In the genomic region with DNA sequence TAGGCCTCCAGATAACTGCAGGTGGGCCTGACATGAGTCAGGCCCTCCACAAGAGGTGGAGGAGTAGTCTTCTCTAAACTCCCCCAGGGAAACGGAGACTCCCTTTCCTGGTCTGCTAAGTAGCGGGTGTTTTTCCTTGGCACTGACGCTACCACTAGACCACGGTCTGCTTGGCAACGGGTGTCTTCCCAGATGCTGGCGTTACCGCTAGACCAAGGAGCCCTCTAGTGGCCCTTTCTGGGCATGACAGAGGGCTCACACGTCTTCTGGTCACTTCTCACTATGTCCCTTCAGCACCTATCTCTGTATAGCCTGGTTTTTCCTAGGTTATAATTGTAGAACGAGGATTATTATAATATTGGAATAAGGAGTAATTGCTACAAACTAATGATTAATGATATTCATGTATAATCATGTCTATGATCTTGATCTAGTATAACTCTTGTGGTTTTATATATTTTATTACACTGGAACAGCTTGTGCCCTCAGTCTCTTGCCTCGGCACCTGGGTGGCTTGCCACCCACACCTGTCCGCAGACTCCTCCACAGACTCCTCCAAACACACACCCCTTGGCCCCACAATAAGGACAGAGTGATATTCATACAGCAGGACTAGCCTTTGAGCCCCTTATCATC, we compare ENCODE assay signal across 9 cellular contexts. TPM values are rescaled to one million over a fixed set of nuclear protein-coding genes. Genes with fewer than 3 reads are reported as not detected.
DNase-seq lines count a peak whose midpoint lies in the region; ATAC-seq and TF ChIP-seq lines count a peak whose summit lies in the region.
"Not testable (repeated sequence)": the region's sequence is repeated elsewhere in the genome, so short reads cannot be mapped to it uniquely, and the experiment has no call there.
"Had no signal": no experiment of that assay in that cellular context is flagged by ENCODE, and none has a peak within 500 bp of the region (broad histone marks: within the 10 kb centered on the region; RNA-seq: fewer than 3 reads in every experiment).

No MANE protein-coding gene starts in this region.

- peak; percentile 90 for TF ChIP-seq CTCF in GM10266 (IDR thresholded peaks at IDR 0.05; ENCODE audit: control insufficient read depth, insufficient read depth, low read depth, missing control alignments)
- peak; percentile 67 for TF ChIP-seq CTCF in liver (IDR thresholded peaks at IDR 0.05; ENCODE audit: low read depth, low read length, missing input control)

- H3K4me1 ChIP-seq in liver (ENCODE audit: control insufficient read depth in 4 of 4, insufficient read depth in 4 of 4, low read length in 3 of 4): not testable (repeated sequence)

- H3K9me3 Mint-ChIP-seq in effector memory CD8-positive, alpha-beta T cell: not testable (repeated sequence)

- not testable (repeated sequence) for H3K27ac ChIP-seq in liver (ENCODE audit: low read depth in 1 of 2, low read length in 2 of 2)

- not testable (repeated sequence) for H3K27me3 Mint-ChIP-seq in effector memory CD8-positive, alpha-beta T cell

- ATAC-seq in effector memory CD8-positive, alpha-beta T cell (replicated peaks): not testable (repeated sequence)

- WGBS in liver: 10% methylated on average over 11 of the region's 11 CpGs

- not testable (repeated sequence) for H3K36me3 ChIP-seq in liver (ENCODE audit: control insufficient read depth in 4 of 4, insufficient read depth in 3 of 4, low read depth in 1 of 4, low read length in 3 of 4)

- not testable (repeated sequence) for H3K27me3 ChIP-seq in liver (ENCODE audit: control insufficient read depth in 4 of 4, insufficient read depth in 4 of 4, low read length in 3 of 4)

- not testable (repeated sequence) for H3K9me3 ChIP-seq in liver (ENCODE audit: control insufficient read depth in 4 of 4, low read length in 3 of 4)

- peaks cover 30 to 32% of the 10 kb centered on the region in 2 donors for H3K4me1 Mint-ChIP-seq in effector memory CD8-positive, alpha-beta T cell (ENCODE audit: low read depth in 2 of 2)

- peak overlapping the region; percentile 82 to 90 for H3K4me3 Mint-ChIP-seq in effector memory CD8-positive, alpha-beta T cell

- peak overlapping the region; percentile 79 to 95 for H3K27ac Mint-ChIP-seq in effector memory CD8-positive, alpha-beta T cell

- TF ChIP-seq RAD21 in liver (IDR thresholded peaks at IDR 0.05): peak; percentile 80 to 82

- H3K36me3 Mint-ChIP-seq in effector memory CD8-positive, alpha-beta T cell (ENCODE audit: insufficient read depth): not testable (repeated sequence)

- not testable (repeated sequence) for H3K9ac ChIP-seq in liver (ENCODE audit: low read depth in 1 of 2, low read length in 2 of 2)

- DNase-seq in GM10266 (ENCODE audit: extremely low spot score): not testable (repeated sequence)
- DNase-seq in NCI-H146 (lab: John Stamatoyannopoulos, UW) (peak; percentile 48), SK-N-DZ (ENCODE audit: low spot score) (peak; percentile 21), smooth muscle cell of the brain vasculature (ENCODE audit: low read depth, low spot score) (peak; percentile 20), ureter (ENCODE audit: low spot score) (peak; percentile 63)
- peak; percentile 76 to 82 for DNase-seq in activated T-cell treated with anti-CD3 and anti-CD28 coated beads, Interleukin-2, amount 50 U/mL, for 48 hours
- peak; percentile 55 to 67 (median 61) for DNase-seq in effector memory CD8-positive, alpha-beta T cell

- not testable (repeated sequence) for H3K4me3 ChIP-seq in liver (ENCODE audit: low read depth in 1 of 3, low read length in 3 of 3)

RNA-seq across cellular contexts. Expression of a gene that starts 27.3 kb away (rescaled TPM):
- not detected in 2 replicates for polyA plus RNA-seq in SK-N-DZ (2014; cell fraction: cytosol; rRNA removed)
- polyA plus RNA-seq in SK-N-DZ (2014; cell fraction: nucleus; rRNA removed): not detected in 2 replicates
- 1 to 10 TPM; 3.2 to 4.7 TPM for total RNA-seq in liver
- 1 to 10 TPM; 2.7 to 4.8 TPM for polyA plus RNA-seq in liver
- total RNA-seq in ureter: 2.4 TPM
- total RNA-seq: activated T-helper 17 cell treated with anti-CD3 and anti-CD28 coated beads, Interleukin-2, amount 50 U/mL, for 72 hours had no signal

RNA-seq across cellular contexts. Expression of a gene that starts 44.7 kb away (rescaled TPM):
- polyA plus RNA-seq in SK-N-DZ (2014; cell fraction: cytosol; rRNA removed): not detected in 2 replicates
- not detected in 2 replicates for polyA plus RNA-seq in SK-N-DZ (2014; cell fraction: nucleus; rRNA removed)
- total RNA-seq in liver: 1 to 10 TPM; 4.8 to 5.4 TPM
- 1 to 10 TPM; 3.0 to 4.1 TPM for polyA plus RNA-seq in liver
- total RNA-seq in ureter: 3.2 TPM

RNA-seq across cellular contexts. Expression of a gene that starts 55.5 kb away (rescaled TPM):
- 0.19 TPM in 1 of 2 replicates, not detected in the other for polyA plus RNA-seq in SK-N-DZ (2014; cell fraction: cytosol; rRNA removed)
- polyA plus RNA-seq in SK-N-DZ (2014; cell fraction: nucleus; rRNA removed): 0.70 and 4.1 TPM in 2 replicates
- total RNA-seq in liver: 1 to 10 TPM; 2.8 to 4.8 TPM
- 1 to 10 TPM; 1.3 to 5.1 TPM for polyA plus RNA-seq in liver
- 4.0 TPM for total RNA-seq in ureter
